Comparison of ENCODE assay signal across 8 cellular contexts in the genomic region with DNA sequence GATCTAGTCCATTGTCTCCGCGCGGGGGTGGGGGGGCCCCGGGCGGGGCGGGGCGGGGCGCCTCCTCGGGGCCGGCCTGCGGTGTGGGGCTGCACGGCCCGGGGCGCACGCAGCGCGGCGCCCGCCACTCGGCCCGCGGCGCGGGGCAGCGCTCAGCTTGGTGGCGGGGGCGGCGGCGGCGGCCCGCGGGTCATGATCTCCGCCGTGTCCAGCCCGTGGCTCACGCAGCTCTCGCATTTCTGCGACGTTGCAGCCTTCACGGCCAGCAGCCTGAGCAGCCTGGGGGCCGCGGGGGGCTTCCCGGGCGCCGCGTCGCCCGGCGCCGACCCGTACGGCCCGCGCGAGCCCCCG. TPM values are rescaled to one million over a fixed set of nuclear protein-coding genes. Genes with fewer than 3 reads are reported as not detected.
DNase-seq lines count a peak whose midpoint lies in the region; ATAC-seq and TF ChIP-seq lines count a peak whose summit lies in the region.

A gene (plus strand): TSS at position 127 of the 351 bp plus-strand sequence. CDS start 66 bp downstream, at position 193.

- TF ChIP-seq CTCF in CD14-positive monocyte (IDR thresholded peaks at IDR 0.05) = no peak
- no peak for TF ChIP-seq CTCF in coronary artery (IDR thresholded peaks at IDR 0.05)
- no peak for TF ChIP-seq CTCF in osteocyte (IDR thresholded peaks at IDR 0.05)

- H3K9me3 Mint-ChIP-seq in CD14-positive monocyte (peaks cover 0 to 28% (median 18%) of the 10 kb centered on the region in 7 donors), osteocyte (ENCODE audit: unreplicated experiment) (no peaks in the 10 kb centered on the region)

- H3K27ac ChIP-seq in coronary artery = no peak within 1 kb of the TSS

- no peak for DNase-seq in CD14-positive monocyte (ENCODE audit: low spot score)
- peak; percentile 54 for DNase-seq in HuH-7 (ENCODE audit: low spot score)
- DNase-seq in coronary artery (ENCODE audit: low spot score) = no peak
- DNase-seq in osteocyte (ENCODE audit: extremely low spot score, unreplicated experiment) = no peak
- DNase-seq in hepatic stellate cell (ENCODE audit: low spot score) = no peak
- DNase-seq in COLO668 (lab: John Stamatoyannopoulos, UW; ENCODE audit: unreplicated experiment) = no peak

- H3K36me3 Mint-ChIP-seq in CD14-positive monocyte = peaks cover 10 to 16% of the 10 kb centered on the region in 2 donors
- peaks cover 6% of the 10 kb centered on the region for H3K36me3 Mint-ChIP-seq in osteocyte (ENCODE audit: unreplicated experiment)

- H3K4me3 Mint-ChIP-seq in CD14-positive monocyte = peak within 1 kb of the TSS; percentile 64 to 96
- H3K4me3 Mint-ChIP-seq in osteocyte (ENCODE audit: unreplicated experiment) = peak within 1 kb of the TSS; percentile 88

- peak within 1 kb of the TSS; percentile 65 for H3K4me3 ChIP-seq in coronary artery

- H3K4me1 Mint-ChIP-seq in CD14-positive monocyte (peaks cover 31% of the 10 kb centered on the region), osteocyte (ENCODE audit: unreplicated experiment) (peaks cover 27% of the 10 kb centered on the region)

- H3K27me3 Mint-ChIP-seq in CD14-positive monocyte (ENCODE audit: low read depth in 3 of 3) (peaks cover 76 to 93% (median 83%) of the 10 kb centered on the region in 3 donors), osteocyte (ENCODE audit: unreplicated experiment) (peaks cover 11% of the 10 kb centered on the region)

- H3K27ac Mint-ChIP-seq in CD14-positive monocyte (no peak within 1 kb of the TSS), osteocyte (ENCODE audit: unreplicated experiment) (peak within 1 kb of the TSS; percentile 89)

- intact Hi-C loops in CD14-positive monocyte (cut with micrococcal nuclease) = no loop called here

- ATAC-seq in GM19455 (IDR thresholded peaks at IDR 0.05; ENCODE audit: unreplicated experiment) (no peak), GM21423 (IDR thresholded peaks at IDR 0.05; ENCODE audit: unreplicated experiment) (no peak)

RNA-seq across cellular contexts. Expression of the gene that starts here (rescaled TPM):
- polyA plus RNA-seq in CD14-positive monocyte = not detected
- total RNA-seq in osteocyte = 22.5 and 24.2 TPM in 2 replicates
